21 cellular contexts compared by ENCODE assay signal in genomic region chr6:114253431-114253830, GRCh38.
"Had no signal": no experiment of that assay in that cellular context is flagged by ENCODE, and none has a peak within 500 bp of the region (broad histone marks: within the 10 kb centered on the region; RNA-seq: fewer than 3 reads in every experiment).

No MANE protein-coding gene starts in this region.

- H3K27me3 ChIP-seq: esophagus muscularis mucosa, gastroesophageal sphincter, neutrophil, right lobe of liver had no signal

- H3K36me3 ChIP-seq: esophagus muscularis mucosa, gastroesophageal sphincter, neutrophil, right lobe of liver had no signal

- FAIRE-seq: endothelial cell of umbilical vein, urothelium cell line had no signal

- H3K27ac Mint-ChIP-seq: endodermal cell; naive thymus-derived CD8-positive, alpha-beta T cell; stimulated activated naive CD8-positive, alpha-beta T cell treated with anti-CD3 and anti-CD28 coated beads, Interleukin-15, amount 100 ng/mL, for 72 hours had no signal

- ATAC-seq: gastroesophageal sphincter; mucosa of descending colon; naive thymus-derived CD8-positive, alpha-beta T cell; psoas muscle; right lobe of liver; stimulated activated naive B cell treated with anti-CD40 and anti-IgM and Interleukin-4, amounts not matched to agents 10 μg/mL and 1 μg/mL and 100 μg/mL, for 72 hours; stimulated activated naive CD8-positive, alpha-beta T cell treated with anti-CD3 and anti-CD28 coated beads, Interleukin-15, amount 100 ng/mL, for 72 hours had no signal

- H3K4me1 ChIP-seq: esophagus muscularis mucosa, gastroesophageal sphincter, psoas muscle, right lobe of liver had no signal

- H3K4me3 ChIP-seq: coronary artery, esophagus muscularis mucosa, gastroesophageal sphincter, mucosa of descending colon, psoas muscle, right lobe of liver had no signal

- H3K27ac ChIP-seq: coronary artery, esophagus muscularis mucosa, gastroesophageal sphincter, neutrophil, psoas muscle, right lobe of liver had no signal

- H3K9me3 ChIP-seq: esophagus muscularis mucosa, gastroesophageal sphincter, mucosa of descending colon, neutrophil, psoas muscle, right lobe of liver had no signal

- DNase-seq: effector CD4-positive, alpha-beta T cell; endodermal cell; kidney glomerular epithelial cell; mucosa of descending colon; naive thymus-derived CD8-positive, alpha-beta T cell; psoas muscle; retina; right lobe of liver; stimulated activated CD4-positive, alpha-beta T cell treated with anti-CD3 and anti-CD28 coated beads, Interleukin-15, amount 100 ng/mL, for 24 hours; stimulated activated CD4-positive, alpha-beta T cell treated with anti-CD3 and anti-CD28 coated beads, Interleukin-1b, Interleukin-23, amount 100 ng/mL, for 48 hours; stimulated activated CD4-positive, alpha-beta T cell treated with anti-CD3 and anti-CD28 coated beads, Interleukin-4, amount 100 ng/mL, for 4 hours; stimulated activated naive B cell treated with anti-CD40 and anti-IgM and Interleukin-4, amounts not matched to agents 10 μg/mL and 1 μg/mL and 100 μg/mL, for 72 hours; stimulated activated naive CD8-positive, alpha-beta T cell treated with anti-CD3 and anti-CD28 coated beads, Interleukin-15, amount 100 ng/mL, for 72 hours; substantia nigra; trophoblast cell had no signal

- H3K27me3 Mint-ChIP-seq: stimulated activated naive B cell treated with anti-CD40 and anti-IgM and Interleukin-4, amounts not matched to agents 10 μg/mL and 1 μg/mL and 100 μg/mL, for 72 hours; stimulated activated naive CD8-positive, alpha-beta T cell treated with anti-CD3 and anti-CD28 coated beads, Interleukin-15, amount 100 ng/mL, for 72 hours had no signal

- H3K4me3 Mint-ChIP-seq: endodermal cell; naive thymus-derived CD8-positive, alpha-beta T cell; stimulated activated naive B cell treated with anti-CD40 and anti-IgM and Interleukin-4, amounts not matched to agents 10 μg/mL and 1 μg/mL and 100 μg/mL, for 72 hours; stimulated activated naive CD8-positive, alpha-beta T cell treated with anti-CD3 and anti-CD28 coated beads, Interleukin-15, amount 100 ng/mL, for 72 hours had no signal

- H3K4me1 Mint-ChIP-seq: naive thymus-derived CD8-positive, alpha-beta T cell; stimulated activated naive B cell treated with anti-CD40 and anti-IgM and Interleukin-4, amounts not matched to agents 10 μg/mL and 1 μg/mL and 100 μg/mL, for 72 hours; stimulated activated naive CD8-positive, alpha-beta T cell treated with anti-CD3 and anti-CD28 coated beads, Interleukin-15, amount 100 ng/mL, for 72 hours had no signal
